Comparison of ENCODE assay signal across 7 cellular contexts in the genomic region with DNA sequence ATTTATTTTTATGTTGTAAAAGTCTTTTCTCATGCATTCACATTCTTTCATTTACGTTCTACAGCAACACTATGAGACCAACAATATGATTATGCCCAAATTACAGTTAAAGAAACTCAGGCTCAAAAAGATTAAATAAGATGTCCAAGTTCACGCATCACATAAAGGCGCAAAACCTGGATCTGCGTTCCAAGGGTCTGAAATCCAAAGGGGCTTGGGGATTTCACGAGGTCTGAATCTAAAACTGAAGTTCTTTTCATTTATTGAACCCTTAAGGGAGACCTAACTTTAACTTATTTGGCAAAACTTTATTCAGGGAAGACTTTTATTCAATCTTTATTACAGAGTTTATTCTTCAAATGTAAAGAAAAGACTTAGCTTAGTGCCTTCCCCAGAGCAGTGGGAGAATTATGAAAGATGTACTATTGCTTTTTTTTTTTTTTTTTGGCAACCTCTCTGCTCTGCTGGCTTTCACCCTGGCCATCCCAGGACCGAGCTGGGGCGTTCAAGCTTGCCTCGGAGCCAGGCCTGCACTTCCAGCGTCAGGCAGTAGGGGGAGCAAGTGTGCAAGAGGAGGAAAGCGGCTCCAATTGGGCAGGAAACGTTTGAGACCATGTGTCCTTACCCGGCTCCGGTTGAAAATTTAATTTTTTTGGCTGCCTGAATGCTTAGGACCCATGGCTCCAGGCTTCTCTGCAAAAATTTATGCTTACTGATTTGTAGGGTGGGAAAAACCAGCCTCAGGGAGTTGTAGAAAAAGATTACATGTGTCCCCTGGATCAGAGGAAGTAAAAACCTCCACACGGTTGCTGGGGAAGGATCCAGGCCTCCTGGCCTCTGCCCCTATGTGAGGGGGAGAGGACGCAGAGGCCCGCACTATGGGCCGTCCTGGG.
DNase-seq lines count a peak whose midpoint lies in the region; ATAC-seq, FAIRE-seq and TF ChIP-seq lines count a peak whose summit lies in the region.

No MANE protein-coding gene starts in this region.

- H2AFZ ChIP-seq in mammary epithelial cell (ENCODE audit: low read depth, low read length) (peak overlapping the region; percentile 79), keratinocyte (ENCODE audit: control insufficient read depth, low read length) (peak overlapping the region; percentile 60)

- H3K4me1 ChIP-seq in mammary epithelial cell (ENCODE audit: insufficient read depth, low read length) (peaks cover 26% of the 10 kb centered on the region), keratinocyte (ENCODE audit: control insufficient read depth, extremely low read depth, insufficient read depth, low read length) (peaks cover 25% of the 10 kb centered on the region)

- H3K9ac ChIP-seq in mammary epithelial cell (ENCODE audit: insufficient read depth, low read length) (peak overlapping the region; percentile 50), keratinocyte (ENCODE audit: control insufficient read depth, extremely low read depth, insufficient read depth, low read length) (peak overlapping the region; percentile 20)

- BruUV-seq in mammary epithelial cell (replicated peaks; lab: Mats Ljungman, UMichigan): no TSS peak

- H3K4me3 ChIP-seq in mammary epithelial cell (replicated peaks in 1 of 3; ENCODE audit: insufficient read depth in 1 of 3, low read depth in 2 of 3, low read length in 3 of 3) (no peak overlapping the region), keratinocyte (ENCODE audit: control insufficient read depth in 2 of 3, extremely low read depth in 1 of 3, insufficient read depth in 2 of 3, low read depth in 1 of 3, low read length in 3 of 3) (peak overlapping the region in 1 of 3 experiments; percentile 34)

- H3K9me3 Mint-ChIP-seq in WTC11: peaks cover 10% of the 10 kb centered on the region

- FAIRE-seq in keratinocyte (lab: Jason Lieb, UNC): peak; percentile 84

- dilution Hi-C loops in mammary epithelial cell (cut with HindIII; ENCODE audit: low sequenced_read_pairs) (loop anchor here (5.0 to 25.0 kb wide), 3 partner anchors 132 to 348 kb away; no protein-coding TSS in a partner anchor), keratinocyte (cut with MboI; ENCODE audit: extremely low pct_ligation_motif_present, low sequenced_read_pairs) (no loop called here)

- H3K9me1 ChIP-seq in keratinocyte (ENCODE audit: control insufficient read depth, extremely low read depth, insufficient read depth, low read length): no peaks in the 10 kb centered on the region

- H3K27ac Mint-ChIP-seq in WTC11: peak overlapping the region; percentile 87

- H3K4me2 ChIP-seq in mammary epithelial cell (ENCODE audit: insufficient read depth, low read depth, low read length) (peak overlapping the region; percentile 58), keratinocyte (ENCODE audit: control insufficient read depth, extremely low read depth, insufficient read depth, low read depth, low read length) (peak overlapping the region; percentile 59)

- POLR2A ChIA-PET in WTC11 (lab: Charles Lee): interaction anchor here (0.6 to 1.0 kb wide), 4 partner anchors 47 to 352 kb away, joined by 3 to 6 read pairs (median 5); no protein-coding TSS in a partner anchor

- H3K27me3 Mint-ChIP-seq in WTC11 (ENCODE audit: low read depth): peaks cover 5% of the 10 kb centered on the region; the same call in 1 of the 2 replicates

- peak overlapping the region; percentile 11; the same call in 1 of the 2 replicates for H3K4me3 Mint-ChIP-seq in WTC11

- 45% methylated on average over 15 of the region's 17 CpGs for WGBS in mammary epithelial cell (ENCODE audit: low coverage, missing lambda C conversion rate)

- H4K20me1 ChIP-seq in mammary epithelial cell (ENCODE audit: insufficient read depth, low read length) (no peaks in the 10 kb centered on the region), keratinocyte (ENCODE audit: control insufficient read depth, extremely low read depth, insufficient read depth, low read length) (no peaks in the 10 kb centered on the region)

- peaks cover 6% of the 10 kb centered on the region for H3K36me3 Mint-ChIP-seq in WTC11

- H3K4me1 Mint-ChIP-seq in WTC11: peaks cover 28% of the 10 kb centered on the region

- ATAC-seq in GM18502 (IDR thresholded peaks at IDR 0.05; ENCODE audit: poor library complexity, unreplicated experiment) (peak; percentile 49), HG03097 (IDR thresholded peaks at IDR 0.05; ENCODE audit: low FRiP score, unreplicated experiment) (peak; percentile 46), WTC11 (peak; percentile 70)

- H3K36me3 ChIP-seq in mammary epithelial cell (ENCODE audit: insufficient read depth, low read length): no peaks in the 10 kb centered on the region
- H3K36me3 ChIP-seq in keratinocyte (ENCODE audit: control insufficient read depth in 2 of 2, extremely low read depth in 1 of 2, insufficient read depth in 2 of 2, low read length in 2 of 2): no peaks in the 10 kb centered on the region

- peak; percentile 60 for DNase-seq in NCI-H2196 treated with DMSO at 0.1 percent for 48 hours (lab: John Stamatoyannopoulos, UW; ENCODE audit: unreplicated experiment)
- peak; percentile 97 for DNase-seq in WTC11 (ENCODE audit: low spot score)
- peak; percentile 84 for DNase-seq in mammary epithelial cell
- DNase-seq in keratinocyte (ENCODE audit: low read depth, low spot score): peak; percentile 52
- peak; percentile 91 to 98 for DNase-seq in stimulated activated CD4-positive, alpha-beta T cell treated with anti-CD3 and anti-CD28 coated beads, Interleukin-12 subunit alpha, Interleukin-12 subunit beta, amount 100 ng/mL, for 24 hours (ENCODE audit: low read depth in 2 of 2)

- CTCF ChIA-PET in WTC11 (lab: Charles Lee) (interaction anchor here (0.6 to 2.7 kb wide), 35 partner anchors 8 to 463 kb away, joined by 3 to 39 read pairs (median 4); a partner anchor contains a TSS), mammary epithelial cell (lab: Charles Lee; ENCODE audit: low non-redundant PET) (interaction anchor here (0.5 to 1.1 kb wide), 9 partner anchors 9 to 385 kb away, joined by 3 to 9 read pairs (median 4); no protein-coding TSS in a partner anchor)

- intact Hi-C loops in mammary epithelial cell (cut with micrococcal nuclease): loop anchor here (1.0 to 10.0 kb wide), 7 partner anchors 131 to 495 kb away; a partner anchor contains a TSS

- H3K27ac ChIP-seq in mammary epithelial cell (ENCODE audit: insufficient read depth, low read depth, low read length): peak overlapping the region; percentile 79
- H3K27ac ChIP-seq in keratinocyte (ENCODE audit: control insufficient read depth, insufficient read depth, low read length): peak overlapping the region; percentile 72

- H3K27me3 ChIP-seq in mammary epithelial cell (ENCODE audit: insufficient read depth, low read length): no peaks in the 10 kb centered on the region
- H3K27me3 ChIP-seq in keratinocyte (ENCODE audit: control insufficient read depth, extremely low read depth, insufficient read depth, low read length): no peaks in the 10 kb centered on the region

- peak; percentile 97 for TF ChIP-seq CTCF in WTC11 (IDR thresholded peaks at IDR 0.05)
- peak; percentile 98 to 99 for TF ChIP-seq CTCF in mammary epithelial cell (conservative IDR thresholded peaks at IDR 0.05 in 1 of 2, IDR thresholded peaks at IDR 0.05 in 1 of 2; ENCODE audit: extremely low read depth in 1 of 2, insufficient read depth in 1 of 2, low read depth in 1 of 2, low read length in 2 of 2)
- TF ChIP-seq CTCF in keratinocyte (optimal IDR thresholded peaks at IDR 0.05 in 1 of 3, IDR thresholded peaks at IDR 0.05 in 1 of 3, conservative IDR thresholded peaks at IDR 0.05 in 1 of 3; ENCODE audit: extremely low read depth in 1 of 3, insufficient read depth in 2 of 3, low read length in 3 of 3): peak; percentile 97 to 99 (median 99)

- in situ Hi-C loops in mammary epithelial cell (cut with MboI; ENCODE audit: low sequenced_read_pairs in 2 of 2): loop anchor here (5.0 to 25.0 kb wide), 4 partner anchors 132 to 353 kb away; no protein-coding TSS in a partner anchor

- H3K9me3 ChIP-seq in mammary epithelial cell (replicated peaks; ENCODE audit: insufficient read depth, low read length) (no peaks in the 10 kb centered on the region), keratinocyte (ENCODE audit: control insufficient read depth, low read depth, low read length) (no peaks in the 10 kb centered on the region)

- H3K79me2 ChIP-seq in mammary epithelial cell (ENCODE audit: insufficient read depth, low read length) (no peaks in the 10 kb centered on the region), keratinocyte (ENCODE audit: control insufficient read depth, insufficient read depth, low read length) (no peaks in the 10 kb centered on the region)

TF ChIP-seq in WTC11, 78 proteins besides CTCF, POLR2A, EP300 and RAD21:
- TF ChIP-seq SMAD3 (CRISPR knock-in tag; IDR thresholded peaks at IDR 0.05; ENCODE audit: borderline replicate concordance): no peak
- TF ChIP-seq, protein P1, sequence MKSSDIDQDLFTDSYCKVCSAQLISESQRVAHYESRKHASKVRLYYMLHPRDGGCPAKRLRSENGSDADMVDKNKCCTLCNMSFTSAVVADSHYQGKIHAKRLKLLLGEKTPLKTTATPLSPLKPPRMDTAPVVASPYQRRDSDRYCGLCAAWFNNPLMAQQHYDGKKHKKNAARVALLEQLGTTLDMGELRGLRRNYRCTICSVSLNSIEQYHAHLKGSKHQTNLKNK (CRISPR knock-in tag; IDR thresholded peaks at IDR 0.05): no peak
